Comparison of ENCODE assay signal across 8 cellular contexts in the genomic region with DNA sequence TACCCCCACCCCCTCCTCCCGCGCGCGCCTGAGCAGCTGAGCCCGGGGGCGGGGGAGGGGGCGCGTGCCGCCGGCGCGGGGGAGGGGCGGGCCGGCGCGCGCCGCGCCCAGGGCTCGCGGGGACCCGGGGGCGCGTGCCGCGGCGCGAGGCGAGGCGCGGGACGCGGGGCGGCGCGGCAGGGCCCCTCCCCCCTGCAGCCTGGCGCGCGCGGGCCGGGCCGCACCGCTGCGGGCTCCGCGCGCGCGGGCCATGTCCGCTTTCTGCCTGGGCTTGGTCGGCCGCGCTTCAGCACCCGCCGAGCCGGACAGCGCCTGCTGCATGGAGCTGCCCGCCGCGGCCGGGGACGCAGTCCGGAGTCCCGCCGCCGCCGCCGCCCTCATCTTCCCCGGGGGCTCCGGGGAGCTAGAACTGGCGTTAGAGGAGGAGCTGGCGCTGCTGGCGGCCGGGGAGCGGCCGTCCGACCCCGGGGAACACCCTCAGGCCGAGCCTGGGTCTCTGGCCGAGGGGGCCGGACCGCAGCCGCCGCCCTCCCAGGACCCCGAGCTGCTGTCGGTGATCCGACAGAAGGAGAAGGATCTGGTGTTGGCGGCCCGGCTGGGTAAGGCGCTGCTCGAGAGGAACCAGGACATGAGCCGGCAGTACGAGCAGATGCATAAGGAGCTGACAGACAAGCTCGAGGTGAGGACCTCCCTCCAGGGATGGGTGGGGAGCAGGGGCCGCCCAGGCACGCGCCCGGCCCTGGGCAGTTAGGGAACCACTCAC. TPM values are rescaled to one million over a fixed set of nuclear protein-coding genes. Genes with fewer than 3 reads are reported as not detected.
A peak's percentile ranks its signal among the peaks of the same experiment; 100 is the strongest.
DNase-seq lines count a peak whose midpoint lies in the region; ATAC-seq and TF ChIP-seq lines count a peak whose summit lies in the region.

No MANE protein-coding gene starts in this region.

- intact Hi-C loops in PC-3 (cut with micrococcal nuclease): loop anchor here (2.0 to 5.0 kb wide), 2 partner anchors 23 to 88 kb away; no protein-coding TSS in a partner anchor

- H3K36me3 ChIP-seq in PC-3 (ENCODE audit: low read depth, low read length): no peaks in the 10 kb centered on the region

- no peak overlapping the region for H3K9ac ChIP-seq in PC-3 (ENCODE audit: low read length)

- no peaks in the 10 kb centered on the region for H4K20me1 ChIP-seq in PC-3 (ENCODE audit: low read length)

- H3K4me2 ChIP-seq in PC-3 (ENCODE audit: low read length): peak overlapping the region; percentile 94

- H3K27me3 ChIP-seq in PC-3 (ENCODE audit: low read length): peaks cover 11% of the 10 kb centered on the region

- BruUV-seq in PC-3 (replicated peaks; lab: Mats Ljungman, UMichigan): no TSS peak

- H3F3A ChIP-seq in PC-3 (ENCODE audit: low read length, unreplicated experiment): peaks cover 5% of the 10 kb centered on the region

- H2AFZ ChIP-seq in PC-3 (ENCODE audit: low read length): peak overlapping the region; percentile 58

- H3K27ac Mint-ChIP-seq in activated T-helper 17 cell treated with anti-CD3 and anti-CD28 coated beads, Interleukin-2, amount 50 U/mL, for 72 hours: peak overlapping the region; percentile 89
- peak overlapping the region; percentile 40 to 94 (median 84) for H3K27ac Mint-ChIP-seq in naive thymus-derived CD8-positive, alpha-beta T cell

- H3K79me2 ChIP-seq in PC-3 (ENCODE audit: low read length): no peaks in the 10 kb centered on the region

- H3K36me3 Mint-ChIP-seq in activated T-helper 17 cell treated with anti-CD3 and anti-CD28 coated beads, Interleukin-2, amount 50 U/mL, for 72 hours (ENCODE audit: low read depth): peaks cover 48% of the 10 kb centered on the region
- peaks cover 0 to 27% (median 10%) of the 10 kb centered on the region in 3 donors for H3K36me3 Mint-ChIP-seq in naive thymus-derived CD8-positive, alpha-beta T cell

- no peaks in the 10 kb centered on the region for H3K9me3 ChIP-seq in PC-3 (ENCODE audit: low read length)

- TF ChIP-seq CTCF in GM13977 (IDR thresholded peaks at IDR 0.05; ENCODE audit: extremely low read depth, insufficient read depth, missing control alignments): no peak
- no peak for TF ChIP-seq CTCF in PC-3 (conservative IDR thresholded peaks at IDR 0.05; ENCODE audit: low read depth, low read length)
- no peak for TF ChIP-seq CTCF in fibroblast of mammary gland (conservative IDR thresholded peaks at IDR 0.05; ENCODE audit: control insufficient read depth, insufficient read depth, low read depth, low read length)

- no peaks in the 10 kb centered on the region for H3K27me3 Mint-ChIP-seq in activated T-helper 17 cell treated with anti-CD3 and anti-CD28 coated beads, Interleukin-2, amount 50 U/mL, for 72 hours
- peaks cover 0 to 2% (median 0%) of the 10 kb centered on the region in 5 donors for H3K27me3 Mint-ChIP-seq in naive thymus-derived CD8-positive, alpha-beta T cell

- no peaks in the 10 kb centered on the region for H3K9me2 ChIP-seq in PC-3 (replicated peaks; ENCODE audit: low read length)

- peak; percentile 25 for ATAC-seq in HG03025 (IDR thresholded peaks at IDR 0.05; ENCODE audit: low FRiP score, unreplicated experiment)
- peak; percentile 62 for ATAC-seq in PC-3
- ATAC-seq in activated T-helper 17 cell treated with anti-CD3 and anti-CD28 coated beads, Interleukin-2, amount 50 U/mL, for 72 hours (replicated peaks): peak; percentile 26
- peak; percentile 2 to 10 for ATAC-seq in naive thymus-derived CD8-positive, alpha-beta T cell
- ATAC-seq in stimulated activated naive CD8-positive, alpha-beta T cell treated with anti-CD3 and anti-CD28 coated beads, Interleukin-15, Interleukin-2, amounts not matched to agents 100 U/mL and 50 U/mL, for 24 hours: peak; percentile 14

- DNase-seq in 8988T (peak; percentile 69), GM13977 (ENCODE audit: low spot score) (peak; percentile 87), PC-3 (peak; percentile 83), fibroblast of mammary gland (ENCODE audit: low read depth) (peak; percentile 57)
- peak; percentile 48 to 82 (median 62) for DNase-seq in naive thymus-derived CD8-positive, alpha-beta T cell
- DNase-seq in stimulated activated naive CD8-positive, alpha-beta T cell treated with anti-CD3 and anti-CD28 coated beads, Interleukin-15, Interleukin-2, amounts not matched to agents 100 U/mL and 50 U/mL, for 24 hours: peak; percentile 84

- in situ Hi-C loops in GM13977 (cut with MboI; ENCODE audit: low pct_unique_long_range_greater_than_20kb, low sequenced_read_pairs, unreplicated experiment): no loop called here

- POLR2A ChIA-PET in PC-3 (lab: Charles Lee; ENCODE audit: unreplicated experiment): interaction anchor here (0.6 kb wide), 1 partner anchor 320 kb away, joined by 3 read pairs; no protein-coding TSS in a partner anchor
- POLR2A ChIA-PET in naive thymus-derived CD8-positive, alpha-beta T cell (lab: Charles Lee): interaction anchor here (0.7 to 3.9 kb wide), 20 partner anchors 10 to 211 kb away, joined by 3 to 105 read pairs (median 6); a partner anchor contains a TSS

- peaks cover 17% of the 10 kb centered on the region for H3K4me1 ChIP-seq in PC-3 (ENCODE audit: insufficient read depth, low read length)

- CTCF ChIA-PET in PC-3 (lab: Charles Lee): interaction anchor here (0.6 to 1.4 kb wide), 3 partner anchors 49 to 1865 kb away, joined by 5 to 9 read pairs (median 6); no protein-coding TSS in a partner anchor

- peak overlapping the region; percentile 88 for H3K4me3 Mint-ChIP-seq in activated T-helper 17 cell treated with anti-CD3 and anti-CD28 coated beads, Interleukin-2, amount 50 U/mL, for 72 hours
- H3K4me3 Mint-ChIP-seq in naive thymus-derived CD8-positive, alpha-beta T cell: peak overlapping the region; percentile 76 to 92 (median 86)

- peaks cover 11% of the 10 kb centered on the region for H3K4me1 Mint-ChIP-seq in activated T-helper 17 cell treated with anti-CD3 and anti-CD28 coated beads, Interleukin-2, amount 50 U/mL, for 72 hours
- peaks cover 11 to 43% (median 32%) of the 10 kb centered on the region in 4 donors for H3K4me1 Mint-ChIP-seq in naive thymus-derived CD8-positive, alpha-beta T cell

- H3K9me3 Mint-ChIP-seq in activated T-helper 17 cell treated with anti-CD3 and anti-CD28 coated beads, Interleukin-2, amount 50 U/mL, for 72 hours: no peaks in the 10 kb centered on the region
- H3K9me3 Mint-ChIP-seq in naive thymus-derived CD8-positive, alpha-beta T cell: no peaks in the 10 kb centered on the region

- H3K4me3 ChIP-seq in PC-3 (ENCODE audit: low read length): peak overlapping the region; percentile 71
- H3K4me3 ChIP-seq in fibroblast of mammary gland (ENCODE audit: control insufficient read depth, low read depth, low read length): peak overlapping the region; percentile 26

- H3K27ac ChIP-seq in PC-3 (ENCODE audit: low read length): no peak overlapping the region

RNA-seq across cellular contexts. Expression of a gene that starts 0.8 kb away (rescaled TPM):
- total RNA-seq in PC-3 (2014; rRNA removed): 3.6 and 5.8 TPM in 2 replicates
- 10 to 100 TPM; 36.9 to 91.6 TPM for total RNA-seq in activated T-helper 17 cell treated with anti-CD3 and anti-CD28 coated beads, Interleukin-2, amount 50 U/mL, for 72 hours
- 100 to 1,000 TPM; 147 to 157 TPM for total RNA-seq in naive thymus-derived CD8-positive, alpha-beta T cell
- polyA plus RNA-seq in naive thymus-derived CD8-positive, alpha-beta T cell: 1 to 10 TPM; 1.2 to 1.9 (median 1.4) TPM

Comparison
In these comparisons a context has a peak if more than half of its experiments do, and no peak if none do; other contexts are left out.
1. ATAC-seq: peak in every context shown above with its lines; median percentile 62 in PC-3; 26 in activated T-helper 17 cell treated with anti-CD3 and anti-CD28 coated beads, Interleukin-2, amount 50 U/mL, for 72 hours; 25 in HG03025; 14 in stimulated activated naive CD8-positive, alpha-beta T cell treated with anti-CD3 and anti-CD28 coated beads, Interleukin-15, Interleukin-2, amounts not matched to agents 100 U/mL and 50 U/mL, for 24 hours; 6 in naive thymus-derived CD8-positive, alpha-beta T cell.